ENCODE assay signal across 9 cellular contexts in genomic region chr16:2770057-2770780, GRCh38. TPM values are rescaled to one million over a fixed set of nuclear protein-coding genes. Genes with fewer than 3 reads are reported as not detected.
DNase-seq lines count a peak whose midpoint lies in the region; ATAC-seq and TF ChIP-seq lines count a peak whose summit lies in the region.
"Had no signal": no experiment of that assay in that cellular context is flagged by ENCODE, and none has a peak within 500 bp of the region (broad histone marks: within the 10 kb centered on the region; RNA-seq: fewer than 3 reads in every experiment).

No MANE protein-coding gene starts in this region.

- no peak overlapping the region for H3K4ac ChIP-seq in trophoblast cell (ENCODE audit: low read depth, low read length)

- no peak overlapping the region for H2BK120ac ChIP-seq in trophoblast cell (ENCODE audit: insufficient read depth, low read length, poor library complexity)

- H3K9me3 Mint-ChIP-seq in dendritic cell treated with granulocyte-macrophage colony-stimulating factor and Interleukin-4, amounts not matched to agents 40 ng/mL and 50 ng/mL, for 4 days: no peaks in the 10 kb centered on the region

- H3K4me3 ChIP-seq in GM06990 (replicated peaks; ENCODE audit: low read depth, low read length): no peak overlapping the region
- H3K4me3 ChIP-seq in trophoblast cell (ENCODE audit: low read depth, low read length): no peak overlapping the region

- H3K4me2 ChIP-seq in trophoblast cell (ENCODE audit: low read length): no peak overlapping the region

- no peak overlapping the region for H3K18ac ChIP-seq in trophoblast cell (ENCODE audit: low read length)

- no peak overlapping the region for H3K27ac ChIP-seq in trophoblast cell (ENCODE audit: low read depth, low read length)

- no peak overlapping the region for H3K4me3 Mint-ChIP-seq in dendritic cell treated with granulocyte-macrophage colony-stimulating factor and Interleukin-4, amounts not matched to agents 40 ng/mL and 50 ng/mL, for 4 days

- no CpG with 5 or more reads among the region's 31 CpGs for WGBS in trophoblast cell (ENCODE audit: extremely low coverage, insufficient coverage, insufficient read length)

- no peaks in the 10 kb centered on the region for H3K27me3 Mint-ChIP-seq in dendritic cell treated with granulocyte-macrophage colony-stimulating factor and Interleukin-4, amounts not matched to agents 40 ng/mL and 50 ng/mL, for 4 days

- peaks cover 100% of the 10 kb centered on the region for H3K36me3 Mint-ChIP-seq in dendritic cell treated with granulocyte-macrophage colony-stimulating factor and Interleukin-4, amounts not matched to agents 40 ng/mL and 50 ng/mL, for 4 days (ENCODE audit: low read depth)

- ATAC-seq in HG03342 (IDR thresholded peaks at IDR 0.05; ENCODE audit: unreplicated experiment): no peak
- no peak for ATAC-seq in GM21360 (IDR thresholded peaks at IDR 0.05; ENCODE audit: unreplicated experiment)

- H4K8ac ChIP-seq in trophoblast cell (ENCODE audit: low read depth, low read length): no peak overlapping the region

- no peak overlapping the region for H4K91ac ChIP-seq in trophoblast cell (ENCODE audit: low read depth, low read length)

- no peak overlapping the region for H3K9ac ChIP-seq in trophoblast cell (ENCODE audit: low read length)

- peak; percentile 24 for TF ChIP-seq CTCF in GM06990 (IDR thresholded peaks at IDR 0.05; ENCODE audit: insufficient read depth, low read length, poor library complexity, severe bottlenecking)
- peak; percentile 16; the same call in 1 of the 2 replicates for TF ChIP-seq CTCF in LNCAP (IDR thresholded peaks at IDR 0.05)

- no peaks in the 10 kb centered on the region for H3K79me1 ChIP-seq in trophoblast cell (ENCODE audit: low read length)

- peak overlapping the region; percentile 36 for H4K12ac ChIP-seq in trophoblast cell (ENCODE audit: low read depth, low read length)

- no peak overlapping the region for H3K23ac ChIP-seq in trophoblast cell (ENCODE audit: low read length)

- H3K4me1 ChIP-seq in trophoblast cell (ENCODE audit: control insufficient read depth in 1 of 2, insufficient read depth in 2 of 2, low read length in 2 of 2): no peaks in the 10 kb centered on the region

- H2BK12ac ChIP-seq in trophoblast cell (ENCODE audit: low read length): no peak overlapping the region

- H3K4me1 Mint-ChIP-seq in dendritic cell treated with granulocyte-macrophage colony-stimulating factor and Interleukin-4, amounts not matched to agents 40 ng/mL and 50 ng/mL, for 4 days (ENCODE audit: low read depth): peaks cover 86% of the 10 kb centered on the region

- DNase-seq in GM06990 (ENCODE audit: extremely low read depth, insufficient read length): no peak
- DNase-seq in trophoblast cell: no peak
- DNase-seq in mesenteric fat pad (ENCODE audit: low spot score): no peak
- DNase-seq in NCI-H146 treated with DMSO at 0.1 percent for 48 hours (lab: John Stamatoyannopoulos, UW; ENCODE audit: unreplicated experiment): no peak
- DNase-seq: amygdala had no signal

- H3K27me3 ChIP-seq in GM06990 (replicated peaks; ENCODE audit: control insufficient read depth, insufficient read depth, low read length) (no peaks in the 10 kb centered on the region), trophoblast cell (ENCODE audit: insufficient read depth, low read length) (no peaks in the 10 kb centered on the region)

- peak overlapping the region; percentile 25 for H3K27ac Mint-ChIP-seq in dendritic cell treated with granulocyte-macrophage colony-stimulating factor and Interleukin-4, amounts not matched to agents 40 ng/mL and 50 ng/mL, for 4 days

- H2AFZ ChIP-seq in trophoblast cell (ENCODE audit: insufficient read depth, low read length, poor library complexity): no peak overlapping the region

- peaks cover 5% of the 10 kb centered on the region for H3K9me3 ChIP-seq in trophoblast cell (ENCODE audit: insufficient read depth, low read depth, low read length)

- intact Hi-C loops in dendritic cell treated with granulocyte-macrophage colony-stimulating factor and Interleukin-4, amounts not matched to agents 40 ng/mL and 50 ng/mL, for 4 days (cut with micrococcal nuclease): no loop called here

- H2BK5ac ChIP-seq in trophoblast cell (ENCODE audit: low read depth, low read length, poor library complexity): no peak overlapping the region

- no peaks in the 10 kb centered on the region for H3K79me2 ChIP-seq in trophoblast cell (ENCODE audit: control insufficient read depth, insufficient read depth, low read length, poor library complexity)

- peaks cover 69% of the 10 kb centered on the region for H3K36me3 ChIP-seq in GM06990 (ENCODE audit: control insufficient read depth, insufficient read depth, low read length)
- peaks cover 90 to 94% of the 10 kb centered on the region in 2 experiments for H3K36me3 ChIP-seq in trophoblast cell (ENCODE audit: control insufficient read depth in 1 of 2, insufficient read depth in 2 of 2, low read length in 2 of 2)

- no peak overlapping the region for H2AK5ac ChIP-seq in trophoblast cell (ENCODE audit: low read length)

- no peak overlapping the region for H3K14ac ChIP-seq in trophoblast cell (ENCODE audit: low read length)

RNA-seq across cellular contexts. Expression of gene ELOB, which starts 6.9 kb away (rescaled TPM):
- 100 TPM in 2 replicates for polyA plus RNA-seq in trophoblast cell (2013)
- 212 TPM for total RNA-seq in mesenteric fat pad

RNA-seq across cellular contexts. Expression of gene PRSS33, which starts 17.1 kb away (rescaled TPM):
- not detected in 2 replicates for polyA plus RNA-seq in trophoblast cell (2013)
- total RNA-seq in mesenteric fat pad: not detected

RNA-seq across cellular contexts. Expression of gene SRRM2, which starts 17.8 kb away (rescaled TPM):
- polyA plus RNA-seq in trophoblast cell (2013): 472 and 481 TPM in 2 replicates
- total RNA-seq in mesenteric fat pad: 505 TPM

RNA-seq across cellular contexts. Expression of gene PRSS41, which starts 28.1 kb away (rescaled TPM):
- polyA plus RNA-seq in trophoblast cell (2013): not detected in 2 replicates
- not detected for total RNA-seq in mesenteric fat pad

RNA-seq across cellular contexts. Expression of gene PRSS21, which starts 46.8 kb away (rescaled TPM):
- polyA plus RNA-seq in trophoblast cell (2013): not detected in 2 replicates
- not detected for total RNA-seq in mesenteric fat pad
